Comparison of ENCODE assay signal across 8 cellular contexts in genomic region chr11:1946812-1947480, GRCh38. TPM values are rescaled to one million over a fixed set of nuclear protein-coding genes. Genes with fewer than 3 reads are reported as not detected.
DNase-seq lines count a peak whose midpoint lies in the region; ATAC-seq and TF ChIP-seq lines count a peak whose summit lies in the region.

TSS of gene MRPL23 (plus strand) at chr11:1947332. CDS start at chr11:1947363, 31 bp downstream.

- H3K27ac ChIP-seq in right lobe of liver (no peak within 1 kb of the TSS), tibial nerve (no peak within 1 kb of the TSS)

- peak; percentile 80 to 89 for ATAC-seq in activated CD4-positive, CD25-positive, alpha-beta regulatory T cell treated with anti-CD3 and anti-CD28 coated beads, Interleukin-2, amount 50 U/mL, for 24 hours
- ATAC-seq in activated naive CD8-positive, alpha-beta T cell treated with anti-CD3 and anti-CD28 coated beads, Interleukin-2, amount 10 ng/mL, durations not matched to agents 7 days and 5 days (ENCODE audit: low read depth): peak; percentile 72
- peak; percentile 66 to 84 (median 76) for ATAC-seq in right lobe of liver

- no peaks in the 10 kb centered on the region for H3K27me3 ChIP-seq in right lobe of liver
- H3K27me3 ChIP-seq in tibial nerve: no peaks in the 10 kb centered on the region

- H3K4me1 ChIP-seq in right lobe of liver (no peaks in the 10 kb centered on the region), tibial nerve (peaks cover 0 to 20% (median 1%) of the 10 kb centered on the region in 4 donors)

- no peak within 1 kb of the TSS for H3K27ac Mint-ChIP-seq in activated naive CD8-positive, alpha-beta T cell treated with anti-CD3 and anti-CD28 coated beads, Interleukin-2, amount 10 ng/mL, durations not matched to agents 7 days and 5 days

- H3K9me3 Mint-ChIP-seq in activated naive CD8-positive, alpha-beta T cell treated with anti-CD3 and anti-CD28 coated beads, Interleukin-2, amount 10 ng/mL, durations not matched to agents 7 days and 5 days: no peaks in the 10 kb centered on the region

- TF ChIP-seq EP300 in tibial nerve (IDR thresholded peaks at IDR 0.05): no peak

- no peaks in the 10 kb centered on the region for H3K36me3 Mint-ChIP-seq in activated naive CD8-positive, alpha-beta T cell treated with anti-CD3 and anti-CD28 coated beads, Interleukin-2, amount 10 ng/mL, durations not matched to agents 7 days and 5 days

- no peaks in the 10 kb centered on the region for H3K4me1 Mint-ChIP-seq in activated naive CD8-positive, alpha-beta T cell treated with anti-CD3 and anti-CD28 coated beads, Interleukin-2, amount 10 ng/mL, durations not matched to agents 7 days and 5 days

- POLR2A ChIA-PET in activated naive CD8-positive, alpha-beta T cell treated with anti-CD3 and anti-CD28 coated beads, Interleukin-2, amount 10 ng/mL, durations not matched to agents 7 days and 5 days (lab: Charles Lee): interaction anchor here (0.9 to 2.4 kb wide), 4 partner anchors 9 to 94 kb away, joined by 3 to 10 read pairs (median 6); partner anchors contain the start of gene LSP1

- no peak for TF ChIP-seq CTCF in right lobe of liver (IDR thresholded peaks at IDR 0.05)
- no peak for TF ChIP-seq CTCF in tibial nerve (IDR thresholded peaks at IDR 0.05)

- intact Hi-C loops in right lobe of liver (cut with DNase I): loop anchor here in 1 of 2 donors (10.0 kb wide), 1 partner anchor 52 kb away; the partner anchor contains the start of gene PRR33

- no peaks in the 10 kb centered on the region for H3K36me3 ChIP-seq in right lobe of liver
- no peaks in the 10 kb centered on the region for H3K36me3 ChIP-seq in tibial nerve

- H3K4me3 Mint-ChIP-seq in activated naive CD8-positive, alpha-beta T cell treated with anti-CD3 and anti-CD28 coated beads, Interleukin-2, amount 10 ng/mL, durations not matched to agents 7 days and 5 days: no peak within 1 kb of the TSS

- H3K27me3 Mint-ChIP-seq in activated naive CD8-positive, alpha-beta T cell treated with anti-CD3 and anti-CD28 coated beads, Interleukin-2, amount 10 ng/mL, durations not matched to agents 7 days and 5 days: no peaks in the 10 kb centered on the region

- no CpG with 5 or more reads among the region's 85 CpGs for WGBS in right lobe of liver (ENCODE audit: insufficient coverage, low coverage, low lambda C conversion rate, missing lambda C conversion rate)
- WGBS in tibial nerve, 2 donors: no CpG with 5 or more reads among the region's 85 CpGs

- DNase-seq in activated CD4-positive, CD25-positive, alpha-beta regulatory T cell (lab: John Stamatoyannopoulos, UW): no peak
- peak; percentile 54 for DNase-seq in activated naive CD8-positive, alpha-beta T cell treated with anti-CD3 and anti-CD28 coated beads, Interleukin-2, amount 10 ng/mL, durations not matched to agents 7 days and 5 days
- DNase-seq in right lobe of liver (no peak), tibial nerve (ENCODE audit: low spot score in 2 of 2) (no peak), NCI-H510A (lab: John Stamatoyannopoulos, UW) (no peak), AML-193 (lab: John Stamatoyannopoulos, UW) (no peak), CD1c-positive myeloid dendritic cell (ENCODE audit: extremely low spot score) (no peak)

- H3K9me3 ChIP-seq in right lobe of liver: no peaks in the 10 kb centered on the region
- no peaks in the 10 kb centered on the region for H3K9me3 ChIP-seq in tibial nerve

- TF ChIP-seq POLR2A in right lobe of liver (IDR thresholded peaks at IDR 0.05) (no peak), tibial nerve (IDR thresholded peaks at IDR 0.05) (no peak)

- H3K4me3 ChIP-seq in right lobe of liver: no peak within 1 kb of the TSS
- no peak within 1 kb of the TSS for H3K4me3 ChIP-seq in tibial nerve

RNA-seq across cellular contexts. Expression of gene MRPL23, which starts in this region (rescaled TPM):
- 10 to 100 TPM; 76.2 to 77.7 TPM for total RNA-seq in activated naive CD8-positive, alpha-beta T cell treated with anti-CD3 and anti-CD28 coated beads, Interleukin-2, amount 10 ng/mL, durations not matched to agents 7 days and 5 days
- 100 to 1,000 TPM in 1 of 6 experiments, 10 to 100 TPM in 5; 23.1 to 121 (median 36.4) TPM for total RNA-seq in right lobe of liver
- total RNA-seq in tibial nerve: 100 to 1,000 TPM in 3 of 4 donors, 10 to 100 TPM in 1; 81.9 to 139 (median 136) TPM
